1 cellular context compared by ENCODE assay signal in the genomic region with DNA sequence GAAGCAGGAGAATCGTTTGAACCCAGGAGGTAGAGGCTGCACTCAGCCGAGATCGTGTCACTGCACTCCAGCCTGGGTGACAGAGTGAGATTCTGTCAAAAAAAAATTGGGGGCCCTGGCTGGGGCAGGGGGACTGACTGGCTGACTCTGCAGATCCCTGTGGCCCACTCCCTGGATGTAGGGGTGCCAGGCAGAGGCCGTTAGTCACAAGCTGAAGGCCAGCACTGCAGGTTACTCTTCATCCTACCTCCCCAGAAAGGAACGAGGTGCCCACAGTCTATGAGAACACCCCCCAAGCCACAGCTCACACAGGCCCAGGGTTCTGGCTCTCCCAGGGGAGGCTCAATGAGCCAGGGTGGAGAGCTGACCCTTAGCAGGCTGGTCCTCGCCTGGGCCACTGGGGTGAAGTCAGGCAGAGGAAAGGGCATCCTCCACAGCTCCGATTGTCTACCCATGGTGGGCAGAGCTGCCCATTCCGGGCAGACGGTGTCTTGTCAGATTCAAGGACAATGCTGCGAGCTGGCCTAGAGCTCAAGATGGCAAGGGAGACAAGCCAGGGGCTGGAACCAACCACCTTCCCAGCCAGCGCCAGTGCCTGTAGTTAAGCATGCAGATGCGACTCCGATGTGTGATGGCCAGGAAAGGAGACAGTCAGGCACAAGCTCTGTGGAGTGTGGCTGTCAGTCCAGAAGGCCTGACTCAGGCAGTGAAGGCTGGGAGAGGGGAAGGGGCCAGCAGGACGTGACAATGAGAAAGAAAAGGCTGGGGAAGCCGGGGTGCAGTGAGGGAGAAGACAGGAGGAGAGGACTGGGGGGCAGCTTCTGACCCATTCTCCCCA.
TF ChIP-seq lines count a peak whose summit lies in the region.

No MANE protein-coding gene starts in this region.

TF ChIP-seq in GM23338, 12 proteins besides CTCF, POLR2A, EP300 and RAD21 (continued from another document):
- TF ChIP-seq, protein P1, sequence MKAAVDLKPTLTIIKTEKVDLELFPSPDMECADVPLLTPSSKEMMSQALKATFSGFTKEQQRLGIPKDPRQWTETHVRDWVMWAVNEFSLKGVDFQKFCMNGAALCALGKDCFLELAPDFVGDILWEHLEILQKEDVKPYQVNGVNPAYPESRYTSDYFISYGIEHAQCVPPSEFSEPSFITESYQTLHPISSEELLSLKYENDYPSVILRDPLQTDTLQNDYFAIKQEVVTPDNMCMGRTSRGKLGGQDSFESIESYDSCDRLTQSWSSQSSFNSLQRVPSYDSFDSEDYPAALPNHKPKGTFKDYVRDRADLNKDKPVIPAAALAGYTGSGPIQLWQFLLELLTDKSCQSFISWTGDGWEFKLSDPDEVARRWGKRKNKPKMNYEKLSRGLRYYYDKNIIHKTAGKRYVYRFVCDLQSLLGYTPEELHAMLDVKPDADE (IDR thresholded peaks at IDR 0.05) = no peak
- TF ChIP-seq EZH2 (IDR thresholded peaks at IDR 0.05; ENCODE audit: low read depth, unreplicated experiment) (no peak), JUNB (IDR thresholded peaks at IDR 0.05; ENCODE audit: unreplicated experiment) (no peak)
- TF ChIP-seq, protein P2, sequence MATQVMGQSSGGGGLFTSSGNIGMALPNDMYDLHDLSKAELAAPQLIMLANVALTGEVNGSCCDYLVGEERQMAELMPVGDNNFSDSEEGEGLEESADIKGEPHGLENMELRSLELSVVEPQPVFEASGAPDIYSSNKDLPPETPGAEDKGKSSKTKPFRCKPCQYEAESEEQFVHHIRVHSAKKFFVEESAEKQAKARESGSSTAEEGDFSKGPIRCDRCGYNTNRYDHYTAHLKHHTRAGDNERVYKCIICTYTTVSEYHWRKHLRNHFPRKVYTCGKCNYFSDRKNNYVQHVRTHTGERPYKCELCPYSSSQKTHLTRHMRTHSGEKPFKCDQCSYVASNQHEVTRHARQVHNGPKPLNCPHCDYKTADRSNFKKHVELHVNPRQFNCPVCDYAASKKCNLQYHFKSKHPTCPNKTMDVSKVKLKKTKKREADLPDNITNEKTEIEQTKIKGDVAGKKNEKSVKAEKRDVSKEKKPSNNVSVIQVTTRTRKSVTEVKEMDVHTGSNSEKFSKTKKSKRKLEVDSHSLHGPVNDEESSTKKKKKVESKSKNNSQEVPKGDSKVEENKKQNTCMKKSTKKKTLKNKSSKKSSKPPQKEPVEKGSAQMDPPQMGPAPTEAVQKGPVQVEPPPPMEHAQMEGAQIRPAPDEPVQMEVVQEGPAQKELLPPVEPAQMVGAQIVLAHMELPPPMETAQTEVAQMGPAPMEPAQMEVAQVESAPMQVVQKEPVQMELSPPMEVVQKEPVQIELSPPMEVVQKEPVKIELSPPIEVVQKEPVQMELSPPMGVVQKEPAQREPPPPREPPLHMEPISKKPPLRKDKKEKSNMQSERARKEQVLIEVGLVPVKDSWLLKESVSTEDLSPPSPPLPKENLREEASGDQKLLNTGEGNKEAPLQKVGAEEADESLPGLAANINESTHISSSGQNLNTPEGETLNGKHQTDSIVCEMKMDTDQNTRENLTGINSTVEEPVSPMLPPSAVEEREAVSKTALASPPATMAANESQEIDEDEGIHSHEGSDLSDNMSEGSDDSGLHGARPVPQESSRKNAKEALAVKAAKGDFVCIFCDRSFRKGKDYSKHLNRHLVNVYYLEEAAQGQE (IDR thresholded peaks at IDR 0.05; ENCODE audit: unreplicated experiment) = no peak
